Comparison of ENCODE assay signal across 1 cellular context in genomic region chr6:149963462-149964242, GRCh38.
A peak's percentile ranks its signal among the peaks of the same experiment; 100 is the strongest.
TF ChIP-seq lines count a peak whose summit lies in the region.

ULBP1 (plus strand) TSS chr6:149963943; CDS start chr6:149964050, 107 bp downstream.

TF ChIP-seq in HEK293, 187 proteins besides CTCF, POLR2A, EP300 and RAD21 (continued from another document and continues in another):
- TF ChIP-seq ZNF692 (tag by site-specific recombination; IDR thresholded peaks at IDR 0.05) (peak; percentile 88; the same call in 1 of the 2 replicates), ZNF624 (tag by site-specific recombination; IDR thresholded peaks at IDR 0.05) (no peak), TRIM28 (IDR thresholded peaks at IDR 0.05; ENCODE audit: borderline replicate concordance, low read length) (no peak), HOXD13 (CRISPR knock-in tag; IDR thresholded peaks at IDR 0.05; ENCODE audit: borderline replicate concordance) (no peak), ZNF354C (tag by site-specific recombination; IDR thresholded peaks at IDR 0.05; ENCODE audit: borderline replicate concordance, low read depth) (no peak), ZNF140 (tag by site-specific recombination; IDR thresholded peaks at IDR 0.05) (no peak), ZBTB48 (tag by site-specific recombination; IDR thresholded peaks at IDR 0.05) (peak; percentile 53; the same call in 1 of the 2 replicates), ZNF549 (tag by site-specific recombination; IDR thresholded peaks at IDR 0.05) (no peak), GLIS1 (tag by site-specific recombination; IDR thresholded peaks at IDR 0.05) (peak; percentile 39; the same call in 1 of the 2 replicates), ZNF621 (tag by site-specific recombination; IDR thresholded peaks at IDR 0.05) (no peak), ZNF19 (tag by site-specific recombination; IDR thresholded peaks at IDR 0.05; ENCODE audit: low read depth) (no peak), ZIC2 (tag by site-specific recombination; IDR thresholded peaks at IDR 0.05) (peak; percentile 53; the same call in 1 of the 2 replicates), ZNF747 (tag by site-specific recombination; IDR thresholded peaks at IDR 0.05) (no peak), ZNF2 (tag by site-specific recombination; IDR thresholded peaks at IDR 0.05) (peak; percentile 80), ZNF473 (tag by site-specific recombination; IDR thresholded peaks at IDR 0.05) (no peak), ZNF423 (tag by site-specific recombination; IDR thresholded peaks at IDR 0.05) (no peak), TSHZ1 (tag by site-specific recombination; IDR thresholded peaks at IDR 0.05; ENCODE audit: borderline replicate concordance) (peak; percentile 37; the same call in 1 of the 2 replicates), ZNF280C (tag by site-specific recombination; IDR thresholded peaks at IDR 0.05) (no peak), ZNF544 (tag by site-specific recombination; IDR thresholded peaks at IDR 0.05) (no peak), ZNF529 (tag by site-specific recombination; IDR thresholded peaks at IDR 0.05; ENCODE audit: insufficient replicate concordance) (no peak), GLI4 (tag by site-specific recombination; IDR thresholded peaks at IDR 0.05) (no peak), REPIN1 (tag by site-specific recombination; IDR thresholded peaks at IDR 0.05; ENCODE audit: low read depth) (0 out of 2 replicates have a peak, but pooled peaks have one; percentile 11), ZNF629 (tag by site-specific recombination; IDR thresholded peaks at IDR 0.05) (peak; percentile 97), ZNF488 (tag by site-specific recombination; IDR thresholded peaks at IDR 0.05) (0 out of 2 replicates have a peak, but pooled peaks have one; percentile 5), BCL6B (tag by site-specific recombination; IDR thresholded peaks at IDR 0.05) (no peak), HIC1 (tag by site-specific recombination; IDR thresholded peaks at IDR 0.05) (peak; percentile 65), KLF7 (tag by site-specific recombination; IDR thresholded peaks at IDR 0.05; ENCODE audit: borderline replicate concordance) (peak; percentile 97), ZNF521 (tag by site-specific recombination; IDR thresholded peaks at IDR 0.05) (no peak), KLF1 (tag by site-specific recombination; IDR thresholded peaks at IDR 0.05) (peak; percentile 97), SALL2 (tag by site-specific recombination; IDR thresholded peaks at IDR 0.05; ENCODE audit: borderline replicate concordance) (no peak), ZNF214 (tag by site-specific recombination; IDR thresholded peaks at IDR 0.05; ENCODE audit: borderline replicate concordance) (no peak), ZNF768 (tag by site-specific recombination; IDR thresholded peaks at IDR 0.05) (peak; percentile 29; the same call in 1 of the 2 replicates), ZBTB8A (tag by site-specific recombination; IDR thresholded peaks at IDR 0.05) (peak; percentile 88), ZNF704 (tag by site-specific recombination; IDR thresholded peaks at IDR 0.05) (no peak), ZNF112 (tag by site-specific recombination; IDR thresholded peaks at IDR 0.05) (no peak), ZNF26 (tag by site-specific recombination; IDR thresholded peaks at IDR 0.05) (no peak), AEBP2 (tag by site-specific recombination; IDR thresholded peaks at IDR 0.05; ENCODE audit: borderline replicate concordance) (no peak), ZNF837 (tag by site-specific recombination; IDR thresholded peaks at IDR 0.05) (no peak), INSM2 (tag by site-specific recombination; IDR thresholded peaks at IDR 0.05) (peak; percentile 75; the same call in 1 of the 2 replicates), ZSCAN23 (tag by site-specific recombination; IDR thresholded peaks at IDR 0.05) (no peak), ZNF548 (tag by site-specific recombination; IDR thresholded peaks at IDR 0.05) (peak; percentile 33; the same call in 1 of the 2 replicates), SP3 (tag by site-specific recombination; IDR thresholded peaks at IDR 0.05) (peak; percentile 98), ZNF555 (tag by site-specific recombination; conservative IDR thresholded peaks at IDR 0.05) (no peak), ZNF202 (tag by site-specific recombination; IDR thresholded peaks at IDR 0.05; ENCODE audit: borderline replicate concordance) (no peak), HOXA7 (CRISPR knock-in tag; IDR thresholded peaks at IDR 0.05; ENCODE audit: borderline replicate concordance) (no peak), GFI1B (tag by site-specific recombination; IDR thresholded peaks at IDR 0.05) (no peak), ZNF776 (tag by site-specific recombination; IDR thresholded peaks at IDR 0.05; ENCODE audit: borderline replicate concordance) (no peak), ZNF501 (tag by site-specific recombination; IDR thresholded peaks at IDR 0.05) (peak; percentile 90), ZBTB17 (tag by site-specific recombination; IDR thresholded peaks at IDR 0.05) (peak; percentile 39; the same call in 1 of the 2 replicates)
